ENCODE assay signal across 13 cellular contexts in the genomic region with DNA sequence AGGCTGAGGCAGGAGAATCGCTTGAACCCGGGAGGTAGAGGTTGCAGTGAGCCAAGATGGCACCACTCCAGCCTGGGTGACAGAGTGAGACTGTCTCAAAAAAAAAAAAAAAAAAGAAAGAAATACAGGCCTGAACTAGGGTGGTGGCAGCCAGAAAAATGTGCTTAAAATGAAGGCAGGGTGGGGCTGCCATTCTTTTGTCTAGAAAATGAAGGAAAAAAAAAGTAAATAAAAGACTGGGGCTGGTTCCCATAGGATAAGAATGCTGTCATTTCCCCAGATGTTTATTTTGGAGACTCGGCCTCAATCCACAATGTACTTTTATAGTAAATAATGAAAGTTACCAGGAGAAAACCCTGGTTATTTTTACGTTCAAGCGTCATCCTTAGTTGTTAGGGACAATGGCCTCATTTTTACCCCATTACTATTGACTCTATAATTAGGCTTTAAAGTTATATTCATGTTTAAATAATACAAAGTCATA. TPM values are rescaled to one million over a fixed set of nuclear protein-coding genes. Genes with fewer than 3 reads are reported as not detected.
DNase-seq lines count a peak whose midpoint lies in the region; ATAC-seq and TF ChIP-seq lines count a peak whose summit lies in the region.
"Had no signal": no experiment of that assay in that cellular context is flagged by ENCODE, and none has a peak within 500 bp of the region (broad histone marks: within the 10 kb centered on the region; RNA-seq: fewer than 3 reads in every experiment).

No MANE protein-coding gene starts in this region.

- H3K4me1 ChIP-seq in heart left ventricle (peaks cover 0 to 58% (median 33%) of the 10 kb centered on the region in 12 donors), breast epithelium (no peaks in the 10 kb centered on the region), adrenal gland (replicated peaks in 1 of 2) (peaks cover 15 to 30% of the 10 kb centered on the region in 2 donors)

- intact Hi-C loops in heart left ventricle (cut with DNase I) (loop anchor here in 1 of 10 donors (10.0 kb wide), 1 partner anchor 61 kb away; a partner anchor contains a TSS), Right ventricle myocardium superior (cut with DNase I) (no loop called here), breast epithelium (cut with DNase I; ENCODE audit: low total_unique reads) (no loop called here), adrenal gland (cut with DNase I) (no loop called here)

- H3K4me3 ChIP-seq in heart left ventricle = peak overlapping the region in 1 of 12 donors; percentile 12
- no peak overlapping the region for H3K4me3 ChIP-seq in breast epithelium
- no peak overlapping the region for H3K4me3 ChIP-seq in adrenal gland
- H3K4me3 ChIP-seq: upper lobe of left lung had no signal

- peaks cover 2% of the 10 kb centered on the region for H3K36me3 Mint-ChIP-seq in type B pancreatic cell
- H3K36me3 Mint-ChIP-seq: WTC11 had no signal

- peaks cover 0 to 10% (median 1%) of the 10 kb centered on the region in 12 donors for H3K9me3 ChIP-seq in heart left ventricle
- no peaks in the 10 kb centered on the region for H3K9me3 ChIP-seq in breast epithelium
- no peaks in the 10 kb centered on the region for H3K9me3 ChIP-seq in adrenal gland (replicated peaks in 1 of 3)

- H3K27me3 ChIP-seq in heart left ventricle (no peaks in the 10 kb centered on the region), breast epithelium (no peaks in the 10 kb centered on the region), adrenal gland (no peaks in the 10 kb centered on the region)
- H3K27me3 ChIP-seq: upper lobe of left lung had no signal

- H3K4me1 Mint-ChIP-seq in type B pancreatic cell (ENCODE audit: unreplicated experiment) = peaks cover 14% of the 10 kb centered on the region
- H3K4me1 Mint-ChIP-seq: naive thymus-derived CD4-positive, alpha-beta T cell had no signal

- TF ChIP-seq POLR2A in heart left ventricle (IDR thresholded peaks at IDR 0.05) = no peak
- TF ChIP-seq POLR2A in breast epithelium (IDR thresholded peaks at IDR 0.05) = no peak
- no peak for TF ChIP-seq POLR2A in adrenal gland (IDR thresholded peaks at IDR 0.05)

- WGBS in heart left ventricle, 4 donors = 34 to 54% (median 35%) methylated on average over 5 of the region's 5 CpGs
- WGBS in adrenal gland, 4 donors = 65 to 70% (median 66%) methylated on average over 5 of the region's 5 CpGs

- H3K4me3 Mint-ChIP-seq in type B pancreatic cell = no peak overlapping the region
- H3K4me3 Mint-ChIP-seq: naive thymus-derived CD4-positive, alpha-beta T cell; WTC11 had no signal

- H3K27ac ChIP-seq in heart left ventricle = peak overlapping the region in 10 of 12 donors; percentile 15 to 73 (median 56)
- H3K27ac ChIP-seq in breast epithelium = peak overlapping the region; percentile 46 to 51
- peak overlapping the region in 1 of 5 donors; percentile 81 for H3K27ac ChIP-seq in adrenal gland

- no peak for TF ChIP-seq CTCF in heart left ventricle (IDR thresholded peaks at IDR 0.05)
- TF ChIP-seq CTCF in breast epithelium (IDR thresholded peaks at IDR 0.05) = no peak
- no peak for TF ChIP-seq CTCF in type B pancreatic cell (conservative IDR thresholded peaks at IDR 0.05)
- TF ChIP-seq CTCF in adrenal gland (IDR thresholded peaks at IDR 0.05) = no peak

- DNase-seq in heart left ventricle (peak in 2 of 5 donors; percentile 24 to 25), Right ventricle myocardium superior (no peak), breast epithelium (ENCODE audit: low spot score in 2 of 2) (no peak), hepatic stellate cell (ENCODE audit: low spot score) (peak; percentile 31), type B pancreatic cell (ENCODE audit: extremely low spot score, unreplicated experiment) (no peak), cerebellar cortex (ENCODE audit: low spot score) (no peak), adrenal gland (no peak)
- DNase-seq: naive thymus-derived CD4-positive, alpha-beta T cell; NCI-H1436 treated with DMSO at 0.1 percent for 48 hours; small intestine; upper lobe of left lung had no signal

- peak overlapping the region; percentile 83 for H3K27ac Mint-ChIP-seq in type B pancreatic cell
- H3K27ac Mint-ChIP-seq: naive thymus-derived CD4-positive, alpha-beta T cell; WTC11 had no signal

- ATAC-seq in heart left ventricle = peak in 3 of 4 donors; percentile 46 to 78 (median 60)
- ATAC-seq in Right ventricle myocardium superior (ENCODE audit: poor library complexity) = no peak
- ATAC-seq in HG03097 (IDR thresholded peaks at IDR 0.05; ENCODE audit: low FRiP score, unreplicated experiment) = no peak
- ATAC-seq: naive thymus-derived CD4-positive, alpha-beta T cell; WTC11 had no signal

- no peaks in the 10 kb centered on the region for H3K9me3 Mint-ChIP-seq in type B pancreatic cell

- H3K27me3 Mint-ChIP-seq in type B pancreatic cell = no peaks in the 10 kb centered on the region
- H3K27me3 Mint-ChIP-seq: naive thymus-derived CD4-positive, alpha-beta T cell had no signal

- H3K36me3 ChIP-seq in heart left ventricle (no peaks in the 10 kb centered on the region), breast epithelium (no peaks in the 10 kb centered on the region), adrenal gland (replicated peaks in 1 of 2) (no peaks in the 10 kb centered on the region)
- H3K36me3 ChIP-seq: upper lobe of left lung had no signal

RNA-seq across cellular contexts. Expression of a gene that starts 58.9 kb away (rescaled TPM):
- 10 to 100 TPM in 1 of 9 donors, 1 to 10 TPM in 8; 5.3 to 12.8 (median 6.5) TPM for total RNA-seq in heart left ventricle
- polyA plus RNA-seq in heart left ventricle = 1 to 10 TPM; 3.0 to 3.7 TPM
- total RNA-seq in Right ventricle myocardium superior = 5.9 TPM
- total RNA-seq in breast epithelium = 10 to 100 TPM in 2 of 3 donors, 1 to 10 TPM in 1; 5.1 to 45.1 (median 41.3) TPM
- 21.7 and 52.9 TPM in 2 replicates for total RNA-seq in type B pancreatic cell (ENCODE audit: low replicate concordance)
- 10 to 100 TPM; 11.4 to 42.5 (median 15.8) TPM for total RNA-seq in adrenal gland
- polyA plus RNA-seq in adrenal gland = 10 to 100 TPM in 1 of 3 donors, 1 to 10 TPM in 2; 4.3 to 13.4 (median 4.7) TPM
- total RNA-seq: naive thymus-derived CD4-positive, alpha-beta T cell had no signal
- polyA plus RNA-seq: naive thymus-derived CD4-positive, alpha-beta T cell had no signal

Comparison
In these comparisons a context has a peak if more than half of its experiments do, and no peak if none do; other contexts are left out.
1. ATAC-seq: peak in heart left ventricle (3 of 4); none in Right ventricle myocardium superior (single experiment) and HG03097 (single experiment).